In genomic region chr17:82241926-82242697, GRCh38 we compare ENCODE assay signal across 9 cellular contexts. TPM values are rescaled to one million over a fixed set of nuclear protein-coding genes. Genes with fewer than 3 reads are reported as not detected.
DNase-seq lines count a peak whose midpoint lies in the region; ATAC-seq, FAIRE-seq and TF ChIP-seq lines count a peak whose summit lies in the region.
"Had no signal": no experiment of that assay in that cellular context is flagged by ENCODE, and none has a peak within 500 bp of the region (broad histone marks: within the 10 kb centered on the region; RNA-seq: fewer than 3 reads in every experiment).

No MANE protein-coding gene starts in this region.

- peaks cover 61% of the 10 kb centered on the region for H3K79me2 ChIP-seq in astrocyte (ENCODE audit: insufficient read depth, low read length)

- peak; percentile 24 to 41 (median 28) for ATAC-seq in right lobe of liver
- no peak for ATAC-seq in GM18502 (IDR thresholded peaks at IDR 0.05; ENCODE audit: poor library complexity, unreplicated experiment)

- intact Hi-C loops in right lobe of liver (cut with DNase I): no loop called here
- intact Hi-C loops in tibial artery (cut with DNase I; ENCODE audit: low total_unique reads): loop anchor here (10.0 kb wide), 1 partner anchor 53 kb away; no protein-coding TSS in a partner anchor

- H3K4me3 ChIP-seq in astrocyte (ENCODE audit: insufficient read depth, low read depth, low read length): no peak overlapping the region
- H3K4me3 ChIP-seq in right lobe of liver: no peak overlapping the region
- H3K4me3 ChIP-seq in tibial artery: no peak overlapping the region

- peaks cover 15% of the 10 kb centered on the region for H3K4me1 Mint-ChIP-seq in T-helper 1 cell treated with Interleukin-12 subunit alpha and Interleukin-12 subunit beta and Interleukin-4 antibody, amounts not matched to agents 30 μg/mL and 1 μg/mL, for 36 hours (ENCODE audit: low read depth)
- H3K4me1 Mint-ChIP-seq in astrocyte (ENCODE audit: low read depth, unreplicated experiment): peaks cover 28% of the 10 kb centered on the region

- TF ChIP-seq POLR2A in right lobe of liver (IDR thresholded peaks at IDR 0.05): no peak

- H3K4me1 ChIP-seq in astrocyte (ENCODE audit: insufficient read depth, low read length) (peaks cover 59% of the 10 kb centered on the region), right lobe of liver (peaks cover 4 to 55% (median 40%) of the 10 kb centered on the region in 4 donors), tibial artery (peaks cover 20 to 83% (median 73%) of the 10 kb centered on the region in 4 donors)

- no peak for FAIRE-seq in astrocyte (lab: Jason Lieb, UNC)

- peaks cover 29% of the 10 kb centered on the region for H3K36me3 Mint-ChIP-seq in T-helper 1 cell treated with Interleukin-12 subunit alpha and Interleukin-12 subunit beta and Interleukin-4 antibody, amounts not matched to agents 30 μg/mL and 1 μg/mL, for 36 hours (ENCODE audit: low read depth)
- H3K36me3 Mint-ChIP-seq in astrocyte (ENCODE audit: low read depth, unreplicated experiment): peaks cover 18% of the 10 kb centered on the region

- peaks cover 98% of the 10 kb centered on the region for H4K20me1 ChIP-seq in astrocyte (ENCODE audit: insufficient read depth, low read length)

- H2AFZ ChIP-seq in astrocyte (ENCODE audit: low read depth, low read length): no peak overlapping the region

- 21% methylated on average over 10 of the region's 20 CpGs for WGBS in right lobe of liver (ENCODE audit: insufficient coverage, low coverage, low lambda C conversion rate, missing lambda C conversion rate)

- no peak for DNase-seq in T-helper 1 cell
- no peak for DNase-seq in astrocyte (ENCODE audit: low read depth)
- peak in 1 of 3 donors; percentile 84 for DNase-seq in right lobe of liver
- no peak for DNase-seq in tibial artery
- DNase-seq in NCI-H1092 treated with DMSO at 0.1 percent for 48 hours (lab: John Stamatoyannopoulos, UW): no peak
- no peak for DNase-seq in NCI-H2227 (lab: John Stamatoyannopoulos, UW; ENCODE audit: unreplicated experiment)
- DNase-seq: T-helper 9 cell had no signal

- H3K4me2 ChIP-seq in astrocyte (ENCODE audit: low read length): peak overlapping the region; percentile 28

- H3K27ac ChIP-seq in astrocyte (ENCODE audit: low read depth, low read length) (peak overlapping the region; percentile 36), right lobe of liver (peak overlapping the region; percentile 47 to 80 (median 52)), tibial artery (peak overlapping the region; percentile 84 to 89)

- peak overlapping the region; percentile 7 for H3K9ac ChIP-seq in astrocyte (ENCODE audit: low read length)

- no peak for TF ChIP-seq CTCF in astrocyte (IDR thresholded peaks at IDR 0.05; ENCODE audit: insufficient read depth, low read depth, low read length)
- no peak for TF ChIP-seq CTCF in right lobe of liver (IDR thresholded peaks at IDR 0.05)
- TF ChIP-seq CTCF in tibial artery (IDR thresholded peaks at IDR 0.05): no peak

- H3K9me3 ChIP-seq in astrocyte (ENCODE audit: insufficient read depth, low read depth, low read length) (no peaks in the 10 kb centered on the region), right lobe of liver (no peaks in the 10 kb centered on the region), tibial artery (no peaks in the 10 kb centered on the region)

- peaks cover 25% of the 10 kb centered on the region for H3K36me3 ChIP-seq in astrocyte (ENCODE audit: insufficient read depth, low read length)
- peaks cover 6 to 41% (median 20%) of the 10 kb centered on the region in 4 donors for H3K36me3 ChIP-seq in right lobe of liver
- H3K36me3 ChIP-seq in tibial artery: peaks cover 29 to 47% (median 43%) of the 10 kb centered on the region in 3 donors

- no peaks in the 10 kb centered on the region for H3K9me3 Mint-ChIP-seq in T-helper 1 cell treated with Interleukin-12 subunit alpha and Interleukin-12 subunit beta and Interleukin-4 antibody, amounts not matched to agents 30 μg/mL and 1 μg/mL, for 36 hours
- no peaks in the 10 kb centered on the region for H3K9me3 Mint-ChIP-seq in astrocyte (ENCODE audit: unreplicated experiment)

- H3K27ac Mint-ChIP-seq in T-helper 1 cell treated with Interleukin-12 subunit alpha and Interleukin-12 subunit beta and Interleukin-4 antibody, amounts not matched to agents 30 μg/mL and 1 μg/mL, for 36 hours: peak overlapping the region; percentile 71
- H3K27ac Mint-ChIP-seq in astrocyte (ENCODE audit: unreplicated experiment): peak overlapping the region; percentile 75

- no peaks in the 10 kb centered on the region for H3K27me3 Mint-ChIP-seq in T-helper 1 cell treated with Interleukin-12 subunit alpha and Interleukin-12 subunit beta and Interleukin-4 antibody, amounts not matched to agents 30 μg/mL and 1 μg/mL, for 36 hours (ENCODE audit: low read depth)
- H3K27me3 Mint-ChIP-seq in astrocyte (ENCODE audit: low read depth, unreplicated experiment): no peaks in the 10 kb centered on the region

- H3K4me3 Mint-ChIP-seq in T-helper 1 cell treated with Interleukin-12 subunit alpha and Interleukin-12 subunit beta and Interleukin-4 antibody, amounts not matched to agents 30 μg/mL and 1 μg/mL, for 36 hours: no peak overlapping the region
- H3K4me3 Mint-ChIP-seq in astrocyte (ENCODE audit: unreplicated experiment): no peak overlapping the region

- H3K27me3 ChIP-seq in astrocyte (ENCODE audit: insufficient read depth, low read length) (no peaks in the 10 kb centered on the region), right lobe of liver (no peaks in the 10 kb centered on the region), tibial artery (no peaks in the 10 kb centered on the region)

RNA-seq across cellular contexts. Expression of gene SLC16A3, which starts 13.3 kb away (rescaled TPM):
- 292 and 385 TPM in 2 replicates for total RNA-seq in astrocyte
- total RNA-seq in right lobe of liver: 10 to 100 TPM in 2 of 6 experiments, 1 to 10 TPM in 4; 4.1 to 34.0 (median 7.3) TPM

RNA-seq across cellular contexts. Expression of gene CCDC57, which starts 29.5 kb away (rescaled TPM):
- total RNA-seq in astrocyte: 19.9 and 20.4 TPM in 2 replicates
- total RNA-seq in right lobe of liver: 10 to 100 TPM; 10.1 to 37.4 (median 17.2) TPM

RNA-seq across cellular contexts. Expression of gene CSNK1D, which starts 31.4 kb away (rescaled TPM):
- total RNA-seq in astrocyte: 146 and 153 TPM in 2 replicates
- 10 to 100 TPM; 32.7 to 73.0 (median 45.9) TPM for total RNA-seq in right lobe of liver

Comparison
In these comparisons a context has a peak if more than half of its experiments do, and no peak if none do; other contexts are left out.
1. H3K27ac ChIP-seq: peak in every context shown above with its lines; median percentile 86 in tibial artery; 52 in right lobe of liver; 36 in astrocyte.